8 cellular contexts compared by ENCODE assay signal in the genomic region with DNA sequence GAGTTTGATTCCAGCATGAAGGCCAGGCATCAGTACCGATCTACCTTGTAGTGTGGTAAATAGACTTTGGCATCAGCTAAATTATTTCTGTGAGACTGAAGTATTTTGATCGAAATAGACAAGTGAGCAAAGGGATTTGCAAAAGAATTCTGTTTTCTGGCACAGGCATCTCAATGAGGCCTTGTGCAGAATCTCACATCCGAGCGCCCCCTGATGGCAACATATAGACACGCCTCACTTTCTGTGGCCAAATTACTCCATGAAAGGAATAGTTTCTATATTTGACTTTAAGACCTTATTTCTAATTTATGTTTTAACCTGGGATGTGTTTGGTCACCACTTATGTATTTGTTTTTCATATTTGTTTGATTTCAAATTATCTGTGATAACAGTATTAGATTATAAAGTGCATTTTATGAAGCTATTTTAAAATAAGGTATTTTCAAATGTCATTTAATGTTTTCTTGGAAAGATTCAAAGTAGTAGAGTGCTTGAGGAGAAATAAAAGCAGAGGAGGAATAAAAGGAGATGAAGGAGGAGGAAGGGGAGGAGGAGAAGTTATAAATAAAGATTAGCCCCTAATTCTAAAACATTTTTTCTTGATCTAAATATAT.
DNase-seq lines count a peak whose midpoint lies in the region; ATAC-seq and TF ChIP-seq lines count a peak whose summit lies in the region.

No MANE protein-coding gene starts in this region.

- peaks cover 8% of the 10 kb centered on the region for H3K27me3 Mint-ChIP-seq in stimulated activated naive CD8-positive, alpha-beta T cell treated with anti-CD3 and anti-CD28 coated beads, Interleukin-15, amount 100 ng/mL, for 72 hours

- ATAC-seq in stimulated activated naive CD8-positive, alpha-beta T cell treated with anti-CD3 and anti-CD28 coated beads, Interleukin-15, Interleukin-2, amounts not matched to agents 100 U/mL and 50 U/mL, for 24 hours, result no peak
- ATAC-seq in stimulated activated naive CD8-positive, alpha-beta T cell treated with anti-CD3 and anti-CD28 coated beads, Interleukin-15, amount 100 ng/mL, for 72 hours, result no peak
- no peak for ATAC-seq in GM21528 (IDR thresholded peaks at IDR 0.05; ENCODE audit: low FRiP score, unreplicated experiment)

- in situ Hi-C loops in brain microvascular endothelial cell (cut with HindIII; ENCODE audit: low pct_ligation_motif_present, low sequenced_read_pairs), result no loop called here

- intact Hi-C loops in posterior vena cava (cut with DNase I), result no loop called here

- H3K4me3 ChIP-seq in brain microvascular endothelial cell (ENCODE audit: low read depth, low read length), result no peak overlapping the region

- H3K36me3 ChIP-seq in brain microvascular endothelial cell (replicated peaks), result no peaks in the 10 kb centered on the region

- no peak overlapping the region for H3K27ac ChIP-seq in brain microvascular endothelial cell

- no peak overlapping the region for H3K27ac Mint-ChIP-seq in stimulated activated naive CD8-positive, alpha-beta T cell treated with anti-CD3 and anti-CD28 coated beads, Interleukin-15, amount 100 ng/mL, for 72 hours

- H3K4me1 Mint-ChIP-seq in stimulated activated naive CD8-positive, alpha-beta T cell treated with anti-CD3 and anti-CD28 coated beads, Interleukin-15, amount 100 ng/mL, for 72 hours, result no peaks in the 10 kb centered on the region

- TF ChIP-seq CTCF in brain microvascular endothelial cell (IDR thresholded peaks at IDR 0.05; ENCODE audit: low read depth, low read length, missing control alignments), result peak; percentile 83

- H3K27me3 ChIP-seq in brain microvascular endothelial cell (replicated peaks), result no peaks in the 10 kb centered on the region

- H3K4me3 Mint-ChIP-seq in stimulated activated naive CD8-positive, alpha-beta T cell treated with anti-CD3 and anti-CD28 coated beads, Interleukin-15, amount 100 ng/mL, for 72 hours, result no peak overlapping the region

- peak; percentile 4 for DNase-seq in stimulated activated naive CD8-positive, alpha-beta T cell treated with anti-CD3 and anti-CD28 coated beads, Interleukin-15, Interleukin-2, amounts not matched to agents 100 U/mL and 50 U/mL, for 24 hours
- DNase-seq in stimulated activated naive CD8-positive, alpha-beta T cell treated with anti-CD3 and anti-CD28 coated beads, Interleukin-15, amount 100 ng/mL, for 72 hours, result no peak
- DNase-seq in NCI-H1694 (lab: John Stamatoyannopoulos, UW), result peak; percentile 68
- DNase-seq in brain microvascular endothelial cell, result peak; percentile 48
- DNase-seq in middle frontal gyrus (ENCODE audit: extremely low spot score, low spot score), result peak; percentile 63
- no peak for DNase-seq in posterior vena cava (ENCODE audit: low spot score)
- no peak for DNase-seq in SIG-M5 treated with dmso at 0.1 percent for 504 hours (lab: John Stamatoyannopoulos, UW; ENCODE audit: unreplicated experiment)

- peaks cover 0 to 7% of the 10 kb centered on the region in 2 donors for H3K9me3 Mint-ChIP-seq in stimulated activated naive CD8-positive, alpha-beta T cell treated with anti-CD3 and anti-CD28 coated beads, Interleukin-15, amount 100 ng/mL, for 72 hours

Comparison
In these comparisons a context has a peak if more than half of its experiments do, and no peak if none do; other contexts are left out.
1. DNase-seq: peak in stimulated activated naive CD8-positive, alpha-beta T cell treated with anti-CD3 and anti-CD28 coated beads, Interleukin-15, Interleukin-2, amounts not matched to agents 100 U/mL and 50 U/mL, for 24 hours (single experiment), NCI-H1694 (single experiment), brain microvascular endothelial cell (single experiment) and middle frontal gyrus (single experiment); none in stimulated activated naive CD8-positive, alpha-beta T cell treated with anti-CD3 and anti-CD28 coated beads, Interleukin-15, amount 100 ng/mL, for 72 hours (0 of 2), posterior vena cava (single experiment) and SIG-M5 treated with dmso at 0.1 percent for 504 hours (single experiment).